In the genomic region with DNA sequence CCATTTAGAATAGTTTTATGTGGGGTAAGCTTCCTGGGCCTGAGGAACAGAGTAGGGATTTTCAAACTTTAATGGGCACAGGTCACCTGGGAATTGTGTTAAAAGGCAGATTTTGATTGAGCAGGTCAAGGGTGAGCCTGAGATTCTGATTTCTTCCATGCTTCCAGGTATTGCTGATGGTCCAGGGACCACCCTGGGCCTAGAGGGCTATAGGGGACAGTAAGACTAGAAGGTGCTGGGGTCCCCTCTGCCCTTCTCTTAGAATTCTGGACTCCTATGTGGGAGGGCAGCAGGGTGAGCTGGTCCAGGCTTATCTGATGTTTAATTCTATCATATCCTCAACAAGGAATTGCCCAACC, we compare ENCODE assay signal across 11 cellular contexts. TPM values are rescaled to one million over a fixed set of nuclear protein-coding genes. Genes with fewer than 3 reads are reported as not detected.
DNase-seq lines count a peak whose midpoint lies in the region; ATAC-seq and TF ChIP-seq lines count a peak whose summit lies in the region.
"Had no signal": no experiment of that assay in that cellular context is flagged by ENCODE, and none has a peak within 500 bp of the region (broad histone marks: within the 10 kb centered on the region; RNA-seq: fewer than 3 reads in every experiment).

No MANE protein-coding gene starts in this region.

- no peak overlapping the region for H3K4me3 Mint-ChIP-seq in activated CD4-positive, alpha-beta T cell treated with anti-CD3 and anti-CD28 coated beads, Interleukin-2, amount 10 ng/mL, durations not matched to agents 7 days and 5 days
- H3K4me3 Mint-ChIP-seq in brain (peak overlapping the region; percentile 88 to 98 (median 93)), mesothelial cell of epicardium (peak overlapping the region; percentile 78)
- no peak overlapping the region for H3K4me3 Mint-ChIP-seq in activated T-cell treated with anti-CD3 and anti-CD28 coated beads, Interleukin-2, amount 50 U/mL, for 24 hours

- POLR2A ChIA-PET in activated CD4-positive, alpha-beta T cell treated with anti-CD3 and anti-CD28 coated beads, Interleukin-2, amount 10 ng/mL, durations not matched to agents 7 days and 5 days (lab: Charles Lee) = no interaction called here

- no peaks in the 10 kb centered on the region for H3K9me3 ChIP-seq in suprapubic skin
- H3K9me3 ChIP-seq: testis had no signal

- no peaks in the 10 kb centered on the region for H3K27me3 ChIP-seq in suprapubic skin
- H3K27me3 ChIP-seq: testis had no signal

- peak overlapping the region; percentile 98 for H3K27ac ChIP-seq in suprapubic skin
- H3K27ac ChIP-seq: HL-60 had no signal

- H3K9me3 Mint-ChIP-seq in activated CD4-positive, alpha-beta T cell treated with anti-CD3 and anti-CD28 coated beads, Interleukin-2, amount 10 ng/mL, durations not matched to agents 7 days and 5 days = no peaks in the 10 kb centered on the region
- H3K9me3 Mint-ChIP-seq in brain (no peaks in the 10 kb centered on the region), mesothelial cell of epicardium (no peaks in the 10 kb centered on the region)
- no peaks in the 10 kb centered on the region for H3K9me3 Mint-ChIP-seq in activated T-cell treated with anti-CD3 and anti-CD28 coated beads, Interleukin-2, amount 50 U/mL, for 24 hours
- H3K9me3 Mint-ChIP-seq: activated T-helper 2 cell treated with anti-CD3 and anti-CD28 coated beads, Interferon-gamma antibody, Interleukin-2, Interleukin-4, amounts not matched to agents 10 μg/mL and 5 μg/mL and 100 μg/mL, durations not matched to agents 14 hours and 24 hours and 36 hours had no signal

- no peak for ATAC-seq in GM19035 (IDR thresholded peaks at IDR 0.05; ENCODE audit: unreplicated experiment)
- no peak for ATAC-seq in GM19463 (IDR thresholded peaks at IDR 0.05; ENCODE audit: unreplicated experiment)

- H3K4me1 Mint-ChIP-seq in activated CD4-positive, alpha-beta T cell treated with anti-CD3 and anti-CD28 coated beads, Interleukin-2, amount 10 ng/mL, durations not matched to agents 7 days and 5 days = peaks cover 31% of the 10 kb centered on the region
- H3K4me1 Mint-ChIP-seq in brain (peaks cover 72% of the 10 kb centered on the region), mesothelial cell of epicardium (peaks cover 58% of the 10 kb centered on the region)
- H3K4me1 Mint-ChIP-seq in activated T-cell treated with anti-CD3 and anti-CD28 coated beads, Interleukin-2, amount 50 U/mL, for 24 hours (ENCODE audit: low read depth) = peaks cover 34% of the 10 kb centered on the region

- peak overlapping the region; percentile 1 for H3K27ac Mint-ChIP-seq in activated CD4-positive, alpha-beta T cell treated with anti-CD3 and anti-CD28 coated beads, Interleukin-2, amount 10 ng/mL, durations not matched to agents 7 days and 5 days
- H3K27ac Mint-ChIP-seq in brain (peak overlapping the region; percentile 97 to 99 (median 99)), mesothelial cell of epicardium (peak overlapping the region; percentile 99)
- no peak overlapping the region for H3K27ac Mint-ChIP-seq in activated T-cell treated with anti-CD3 and anti-CD28 coated beads, Interleukin-2, amount 50 U/mL, for 24 hours
- H3K27ac Mint-ChIP-seq: activated T-helper 2 cell treated with anti-CD3 and anti-CD28 coated beads, Interferon-gamma antibody, Interleukin-2, Interleukin-4, amounts not matched to agents 10 μg/mL and 5 μg/mL and 100 μg/mL, durations not matched to agents 14 hours and 24 hours and 36 hours had no signal

- H3K4me1 ChIP-seq in suprapubic skin = peaks cover 79% of the 10 kb centered on the region

- peak overlapping the region; percentile 82 for H3K4me3 ChIP-seq in suprapubic skin

- peaks cover 14% of the 10 kb centered on the region for H3K27me3 Mint-ChIP-seq in activated CD4-positive, alpha-beta T cell treated with anti-CD3 and anti-CD28 coated beads, Interleukin-2, amount 10 ng/mL, durations not matched to agents 7 days and 5 days
- peaks cover 15% of the 10 kb centered on the region for H3K27me3 Mint-ChIP-seq in brain
- no peaks in the 10 kb centered on the region for H3K27me3 Mint-ChIP-seq in mesothelial cell of epicardium (ENCODE audit: low read depth)
- no peaks in the 10 kb centered on the region for H3K27me3 Mint-ChIP-seq in activated T-cell treated with anti-CD3 and anti-CD28 coated beads, Interleukin-2, amount 50 U/mL, for 24 hours

- TF ChIP-seq POLR2A in suprapubic skin (IDR thresholded peaks at IDR 0.05) = no peak

- DNase-seq in activated CD4-positive, alpha-beta T cell treated with anti-CD3 and anti-CD28 coated beads, Interleukin-2, amount 10 ng/mL, durations not matched to agents 7 days and 5 days = no peak
- no peak for DNase-seq in activated CD4-positive, alpha-beta T cell treated with anti-CD3 and anti-CD28 coated beads, Interleukin-2, amount 50 U/mL, for 1 hour
- DNase-seq in mesothelial cell of epicardium (ENCODE audit: low spot score in 2 of 2, unreplicated experiment in 2 of 2) (no peak), suprapubic skin (ENCODE audit: low spot score in 2 of 2) (no peak)
- no peak for DNase-seq in activated T-cell treated with anti-CD3 and anti-CD28 coated beads, Interleukin-2, amount 50 U/mL, for 24 hours

- CTCF ChIA-PET in activated CD4-positive, alpha-beta T cell treated with anti-CD3 and anti-CD28 coated beads, Interleukin-2, amount 10 ng/mL, durations not matched to agents 7 days and 5 days (lab: Charles Lee) = no interaction called here

- peaks cover 31% of the 10 kb centered on the region for H3K36me3 ChIP-seq in suprapubic skin

- TF ChIP-seq CTCF in brain (conservative IDR thresholded peaks at IDR 0.05) = no peak
- TF ChIP-seq CTCF in mesothelial cell of epicardium (IDR thresholded peaks at IDR 0.05; ENCODE audit: unreplicated experiment) = no peak
- no peak for TF ChIP-seq CTCF in suprapubic skin (IDR thresholded peaks at IDR 0.05)

- no peaks in the 10 kb centered on the region for H3K36me3 Mint-ChIP-seq in activated CD4-positive, alpha-beta T cell treated with anti-CD3 and anti-CD28 coated beads, Interleukin-2, amount 10 ng/mL, durations not matched to agents 7 days and 5 days (ENCODE audit: low read depth)
- H3K36me3 Mint-ChIP-seq in brain = peaks cover 35% of the 10 kb centered on the region
- peaks cover 12% of the 10 kb centered on the region for H3K36me3 Mint-ChIP-seq in mesothelial cell of epicardium
- peaks cover 5% of the 10 kb centered on the region for H3K36me3 Mint-ChIP-seq in activated T-cell treated with anti-CD3 and anti-CD28 coated beads, Interleukin-2, amount 50 U/mL, for 24 hours (ENCODE audit: low read depth)

- no peak for TF ChIP-seq EP300 in suprapubic skin (IDR thresholded peaks at IDR 0.05)

RNA-seq across cellular contexts. Expression of gene DDR1, which starts 2.6 kb away (rescaled TPM):
- 1 to 10 TPM; 4.5 to 5.6 TPM for total RNA-seq in activated CD4-positive, alpha-beta T cell treated with anti-CD3 and anti-CD28 coated beads, Interleukin-2, amount 10 ng/mL, durations not matched to agents 7 days and 5 days
- 221 TPM for polyA plus RNA-seq in brain (ENCODE audit: insufficient read depth, low read depth, low replicate concordance)
- 344 to 351 TPM (median 349 TPM) in 3 replicates for total RNA-seq in mesothelial cell of epicardium
- 100 to 1,000 TPM; 161 to 210 (median 188) TPM for total RNA-seq in suprapubic skin

RNA-seq across cellular contexts. Expression of gene GTF2H4, which starts 21.1 kb away (rescaled TPM):
- 10 to 100 TPM; 28.5 to 34.1 TPM for total RNA-seq in activated CD4-positive, alpha-beta T cell treated with anti-CD3 and anti-CD28 coated beads, Interleukin-2, amount 10 ng/mL, durations not matched to agents 7 days and 5 days
- 33.0 TPM for polyA plus RNA-seq in brain (ENCODE audit: insufficient read depth, low read depth, low replicate concordance)
- total RNA-seq in mesothelial cell of epicardium (62.1 to 65.4 TPM (median 62.2 TPM) in 3 replicates), suprapubic skin (10 to 100 TPM; 10.5 to 33.5 (median 11.3) TPM)

RNA-seq across cellular contexts. Expression of gene VARS2, which starts 27.2 kb away (rescaled TPM):
- 10 to 100 TPM; 34.3 to 40.2 TPM for total RNA-seq in activated CD4-positive, alpha-beta T cell treated with anti-CD3 and anti-CD28 coated beads, Interleukin-2, amount 10 ng/mL, durations not matched to agents 7 days and 5 days
- polyA plus RNA-seq in brain (ENCODE audit: insufficient read depth, low read depth, low replicate concordance) = 18.0 TPM
- 62.1 to 70.6 TPM (median 67.4 TPM) in 3 replicates for total RNA-seq in mesothelial cell of epicardium
- total RNA-seq in suprapubic skin = 10 to 100 TPM; 12.6 to 22.0 (median 19.2) TPM

RNA-seq across cellular contexts. Expression of gene SFTA2, which starts 45.1 kb away (rescaled TPM):
- not detected for total RNA-seq in activated CD4-positive, alpha-beta T cell treated with anti-CD3 and anti-CD28 coated beads, Interleukin-2, amount 10 ng/mL, durations not matched to agents 7 days and 5 days
- polyA plus RNA-seq in brain (ENCODE audit: insufficient read depth, low read depth, low replicate concordance) = not detected
- total RNA-seq in mesothelial cell of epicardium = not detected in 3 replicates
- total RNA-seq in suprapubic skin = not detected
- total RNA-seq: activated T-helper 2 cell treated with anti-CD3 and anti-CD28 coated beads, Interferon-gamma antibody, Interleukin-2, Interleukin-4, amounts not matched to agents 10 μg/mL and 5 μg/mL and 100 μg/mL, durations not matched to agents 14 hours and 24 hours and 36 hours; testis had no signal

RNA-seq across cellular contexts. Expression of gene MUCL3, which starts 53.9 kb away (rescaled TPM):
- not detected for total RNA-seq in activated CD4-positive, alpha-beta T cell treated with anti-CD3 and anti-CD28 coated beads, Interleukin-2, amount 10 ng/mL, durations not matched to agents 7 days and 5 days
- polyA plus RNA-seq in brain (ENCODE audit: insufficient read depth, low read depth, low replicate concordance) = not detected
- total RNA-seq in mesothelial cell of epicardium (not detected in 3 replicates), suprapubic skin (not detected)
- total RNA-seq: activated T-helper 2 cell treated with anti-CD3 and anti-CD28 coated beads, Interferon-gamma antibody, Interleukin-2, Interleukin-4, amounts not matched to agents 10 μg/mL and 5 μg/mL and 100 μg/mL, durations not matched to agents 14 hours and 24 hours and 36 hours had no signal

Comparison
In these comparisons a context has a peak if more than half of its experiments do, and no peak if none do; other contexts are left out.
1. H3K4me3 Mint-ChIP-seq: peak in brain (5 of 5) and mesothelial cell of epicardium (single experiment); none in activated CD4-positive, alpha-beta T cell treated with anti-CD3 and anti-CD28 coated beads, Interleukin-2, amount 10 ng/mL, durations not matched to agents 7 days and 5 days (single experiment) and activated T-cell treated with anti-CD3 and anti-CD28 coated beads, Interleukin-2, amount 50 U/mL, for 24 hours (single experiment).
2. RNA of gene DDR1, which starts 2.6 kb away (total RNA-seq): 344 to 351 TPM in mesothelial cell of epicardium and 161 to 210 TPM in suprapubic skin; 4.5 to 5.6 TPM in activated CD4-positive, alpha-beta T cell treated with anti-CD3 and anti-CD28 coated beads, Interleukin-2, amount 10 ng/mL, durations not matched to agents 7 days and 5 days; every median in the first group is over 10 times any median in the second.